In genomic region chr19:11482384-11483050, GRCh38 we compare ENCODE assay signal across 8 cellular contexts. TPM values are rescaled to one million over a fixed set of nuclear protein-coding genes. Genes with fewer than 3 reads are reported as not detected.
A peak's percentile ranks its signal among the peaks of the same experiment; 100 is the strongest.
DNase-seq lines count a peak whose midpoint lies in the region; ATAC-seq and TF ChIP-seq lines count a peak whose summit lies in the region.

No MANE protein-coding gene starts in this region.

- intact Hi-C loops in ascending aorta (cut with DNase I) (loop anchor here (1.0 to 2.0 kb wide), 2 partner anchors 108 to 189 kb away; partner anchors contain the start of gene SWSAP1), sigmoid colon (cut with DNase I) (loop anchor here (1.0 kb wide), 1 partner anchor 188 kb away; no protein-coding TSS in a partner anchor)

- in situ Hi-C loops in GM13976 (cut with MboI; ENCODE audit: low sequenced_read_pairs, unreplicated experiment) = no loop called here

- peak; percentile 95 for DNase-seq in GM13976 (ENCODE audit: low spot score)
- peak; percentile 12 for DNase-seq in NCI-H187 treated with DMSO at 0.1 percent for 48 hours (lab: John Stamatoyannopoulos, UW)
- peak; percentile 84 for DNase-seq in T-helper 9 cell
- peak; percentile 49 to 87 for DNase-seq in ascending aorta (ENCODE audit: low spot score in 2 of 2)
- peak; percentile 96 for DNase-seq in hepatic stellate cell (ENCODE audit: low spot score)
- peak; percentile 88 for DNase-seq in sigmoid colon

- TF ChIP-seq CTCF in GM13976 (IDR thresholded peaks at IDR 0.05; ENCODE audit: borderline replicate concordance, control extremely low read depth, extremely low read depth, insufficient read depth, missing control alignments) = peak; percentile 100
- peak; percentile 84 to 96 (median 95) for TF ChIP-seq CTCF in ascending aorta (IDR thresholded peaks at IDR 0.05)
- TF ChIP-seq CTCF in sigmoid colon (IDR thresholded peaks at IDR 0.05) = peak; percentile 69 to 88 (median 86)

- H3K9me3 ChIP-seq in ascending aorta (no peaks in the 10 kb centered on the region), sigmoid colon (no peaks in the 10 kb centered on the region)

- no peak overlapping the region for H3K27ac ChIP-seq in ascending aorta
- peak overlapping the region in 1 of 4 donors; percentile 31 for H3K27ac ChIP-seq in sigmoid colon

- peaks cover 24% of the 10 kb centered on the region for H3K27me3 ChIP-seq in ascending aorta
- H3K27me3 ChIP-seq in sigmoid colon = peaks cover 43 to 80% (median 58%) of the 10 kb centered on the region in 3 donors

- H3K4me3 ChIP-seq in ascending aorta = peak overlapping the region; percentile 34 to 44
- H3K4me3 ChIP-seq in sigmoid colon = peak overlapping the region in 3 of 4 donors; percentile 16 to 40 (median 27)

- TF ChIP-seq EP300 in sigmoid colon (IDR thresholded peaks at IDR 0.05) = no peak

- no peak for TF ChIP-seq POLR2A in sigmoid colon (IDR thresholded peaks at IDR 0.05)

- 2 to 6% methylated on average over 58 of the region's 58 CpGs for WGBS in sigmoid colon, 2 donors

- H3K4me1 ChIP-seq in ascending aorta = peaks cover 3 to 9% of the 10 kb centered on the region in 2 donors
- peaks cover 0 to 39% (median 37%) of the 10 kb centered on the region in 4 donors for H3K4me1 ChIP-seq in sigmoid colon

- peaks cover 18 to 30% of the 10 kb centered on the region in 2 donors for H3K36me3 ChIP-seq in ascending aorta
- H3K36me3 ChIP-seq in sigmoid colon = peaks cover 0 to 23% (median 10%) of the 10 kb centered on the region in 4 donors

- ATAC-seq in HG02943 (IDR thresholded peaks at IDR 0.05; ENCODE audit: low read depth, unreplicated experiment) (peak; percentile 53), GM21717 (IDR thresholded peaks at IDR 0.05; ENCODE audit: unreplicated experiment) (no peak)

RNA-seq across cellular contexts. Expression of gene ELAVL3, which starts 1.7 kb away (rescaled TPM):
- total RNA-seq in ascending aorta (not detected), sigmoid colon (1 to 10 TPM in 3 of 4 donors, under 1 TPM in 1; 0.16 to 3.0 (median 1.1) TPM)
- polyA plus RNA-seq in sigmoid colon = under 1 TPM in 2 of 3 donors, not detected in 1; under 0.01 to 0.63 TPM

RNA-seq across cellular contexts. Expression of gene ZNF653, which starts 23.1 kb away (rescaled TPM):
- total RNA-seq in ascending aorta (7.6 TPM), sigmoid colon (1 to 10 TPM; 3.2 to 8.6 (median 7.7) TPM)
- polyA plus RNA-seq in sigmoid colon = 1 to 10 TPM; 3.9 to 8.8 (median 6.6) TPM

RNA-seq across cellular contexts. Expression of gene ECSIT, which starts 46.4 kb away (rescaled TPM):
- total RNA-seq in ascending aorta = 27.5 TPM
- 10 to 100 TPM; 74.5 to 93.5 (median 82.4) TPM for total RNA-seq in sigmoid colon
- 10 to 100 TPM; 60.7 to 75.8 (median 65.4) TPM for polyA plus RNA-seq in sigmoid colon

RNA-seq across cellular contexts. Expression of gene PRKCSH, which starts 47.1 kb away (rescaled TPM):
- total RNA-seq in ascending aorta (208 TPM), sigmoid colon (10 to 100 TPM; 57.6 to 98.0 (median 83.9) TPM)
- 100 to 1,000 TPM in 1 of 3 donors, 10 to 100 TPM in 2; 65.0 to 187 (median 96.7) TPM for polyA plus RNA-seq in sigmoid colon

RNA-seq across cellular contexts. Expression of gene ODAD3, which starts 47.6 kb away (rescaled TPM):
- total RNA-seq in ascending aorta (not detected), sigmoid colon (not detected)
- polyA plus RNA-seq in sigmoid colon = 1 to 10 TPM in 1 of 3 donors, under 1 TPM in 1, not detected in 1; 0.29 to 1.4 TPM

Comparison
In these comparisons a context has a peak if more than half of its experiments do, and no peak if none do; other contexts are left out.
1. DNase-seq: peak in every context shown above with its lines; median percentile 96 in hepatic stellate cell; 95 in GM13976; 88 in sigmoid colon; 84 in T-helper 9 cell; 68 in ascending aorta; 12 in NCI-H187 treated with DMSO at 0.1 percent for 48 hours.